Comparison of ENCODE assay signal across 7 cellular contexts in the genomic region with DNA sequence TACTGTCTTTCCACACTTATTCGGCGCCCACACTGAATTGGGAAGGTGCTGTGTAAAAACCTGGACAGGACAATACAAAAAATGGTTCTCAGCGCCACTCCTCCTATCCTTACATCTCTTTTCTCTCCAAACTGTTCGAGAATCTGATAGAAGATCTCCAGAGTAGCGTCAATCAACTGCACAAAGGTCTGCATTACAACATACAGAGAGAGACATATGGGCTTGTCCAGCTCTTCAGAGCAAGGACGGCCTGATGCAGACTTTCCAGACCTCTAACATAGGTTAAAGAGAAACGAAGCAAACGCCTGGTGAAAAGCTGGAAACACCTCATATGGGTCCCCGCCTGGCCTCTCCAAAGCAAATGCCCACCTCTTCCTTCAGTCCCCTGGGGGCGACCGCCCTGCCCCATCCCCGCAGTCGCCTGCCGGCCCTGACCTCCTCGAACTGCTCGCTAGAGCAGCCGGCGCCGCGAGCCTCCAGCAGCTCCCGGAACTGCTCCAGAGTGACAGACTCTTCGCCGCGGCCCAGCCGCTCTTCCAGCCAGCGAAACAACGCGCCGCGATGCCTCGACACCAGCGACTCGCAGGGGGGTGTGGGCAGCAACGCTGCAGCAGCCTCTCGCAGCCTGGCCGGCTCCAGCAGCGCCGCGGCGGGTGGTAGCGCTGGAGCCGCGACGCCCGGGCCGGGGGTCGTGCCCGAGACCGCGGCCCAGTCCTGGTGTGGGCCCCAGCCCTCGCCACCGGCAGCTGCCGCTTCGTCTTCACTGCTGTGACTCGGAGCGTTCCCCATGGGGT. TPM values are rescaled to one million over a fixed set of nuclear protein-coding genes. Genes with fewer than 3 reads are reported as not detected.
DNase-seq lines count a peak whose midpoint lies in the region; ATAC-seq and TF ChIP-seq lines count a peak whose summit lies in the region.

No MANE protein-coding gene starts in this region.

- no peaks in the 10 kb centered on the region for H3K27me3 ChIP-seq in brain microvascular endothelial cell (replicated peaks)

- peak; percentile 5 for ATAC-seq in GM18858 (IDR thresholded peaks at IDR 0.05; ENCODE audit: unreplicated experiment)
- ATAC-seq in HG02840 (IDR thresholded peaks at IDR 0.05; ENCODE audit: low FRiP score, unreplicated experiment), result peak; percentile 15

- no peak for TF ChIP-seq CTCF in brain microvascular endothelial cell (IDR thresholded peaks at IDR 0.05; ENCODE audit: low read depth, low read length, missing control alignments)

- H3K4me3 ChIP-seq in brain microvascular endothelial cell (ENCODE audit: low read depth, low read length), result peak overlapping the region; percentile 91

- in situ Hi-C loops in brain microvascular endothelial cell (cut with HindIII; ENCODE audit: low pct_ligation_motif_present, low sequenced_read_pairs), result no loop called here

- peak overlapping the region; percentile 92 for H3K27ac ChIP-seq in brain microvascular endothelial cell

- no peaks in the 10 kb centered on the region for H3K36me3 ChIP-seq in brain microvascular endothelial cell (replicated peaks)

- DNase-seq in SK-N-DZ (ENCODE audit: low spot score) (peak; percentile 19), brain microvascular endothelial cell (peak; percentile 18), kidney tubule cell (ENCODE audit: low spot score) (peak; percentile 35), SKM-1 (lab: John Stamatoyannopoulos, UW; ENCODE audit: unreplicated experiment) (no peak)
- DNase-seq in stimulated activated CD4-positive, alpha-beta T cell treated with anti-CD3 and anti-CD28 coated beads, Interleukin-4, amount 100 ng/mL, for 24 hours, result peak; percentile 27

RNA-seq across cellular contexts. Expression of a gene that starts 0.5 kb away (rescaled TPM):
- polyA plus RNA-seq in SK-N-DZ (2014; cell fraction: cytosol; rRNA removed), result 9.4 and 11.1 TPM in 2 replicates
- 13.5 and 25.9 TPM in 2 replicates for polyA plus RNA-seq in SK-N-DZ (2014; cell fraction: nucleus; rRNA removed)

RNA-seq across cellular contexts. Expression of a gene that starts 0.7 kb away (rescaled TPM):
- polyA plus RNA-seq in SK-N-DZ (2014; cell fraction: cytosol; rRNA removed), result 29.5 and 32.1 TPM in 2 replicates
- 12.1 and 16.6 TPM in 2 replicates for polyA plus RNA-seq in SK-N-DZ (2014; cell fraction: nucleus; rRNA removed)
